ENCODE assay signal across 1 cellular context in the genomic region with DNA sequence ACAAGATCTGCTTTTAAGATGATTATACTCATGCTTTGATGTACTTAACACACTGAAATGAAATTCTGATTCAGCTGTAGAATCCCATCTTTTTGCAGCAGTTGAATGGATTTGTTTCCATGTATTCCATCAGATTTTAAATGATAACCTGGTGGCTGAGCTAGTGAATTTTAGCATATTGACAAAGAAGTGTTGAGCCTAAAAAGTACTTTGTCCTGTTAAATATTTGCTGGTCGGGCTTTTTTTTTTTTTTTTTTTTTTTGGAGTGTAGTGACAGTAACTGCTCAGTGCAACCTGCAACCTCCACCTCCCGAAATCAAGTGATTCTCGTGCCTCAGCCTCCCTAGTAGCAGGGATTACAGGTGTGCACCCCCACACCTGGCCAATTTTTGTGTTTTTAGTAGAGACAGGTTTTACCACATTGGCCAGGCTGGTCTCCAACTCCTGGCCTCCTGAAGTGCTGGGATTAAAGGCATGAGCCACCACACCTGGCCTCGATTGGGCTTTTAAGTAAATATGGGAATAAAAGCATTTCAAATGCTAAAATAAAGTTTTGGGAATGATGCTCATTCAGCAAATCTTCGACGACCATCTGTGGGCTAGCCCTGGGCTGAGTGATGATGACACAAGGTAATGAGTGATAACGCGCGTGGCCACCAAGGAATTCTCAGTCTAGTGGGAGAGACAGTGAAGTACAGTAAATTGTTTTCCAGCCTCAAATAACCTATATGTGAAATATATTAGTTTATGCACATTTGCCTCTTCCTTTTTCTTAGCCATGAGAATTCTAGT.
TF ChIP-seq lines count a peak whose summit lies in the region.

No MANE protein-coding gene starts in this region.

TF ChIP-seq in H1, 55 proteins besides CTCF, POLR2A, EP300 and RAD21:
- TF ChIP-seq CREB1 (IDR thresholded peaks at IDR 0.05) (no peak), JUN (IDR thresholded peaks at IDR 0.05; ENCODE audit: low read depth, low read length) (no peak), CHD1 (IDR thresholded peaks at IDR 0.05; ENCODE audit: low read depth, low read length) (no peak), CBX5 (IDR thresholded peaks at IDR 0.05; ENCODE audit: low read depth, low read length) (no peak), GTF2F1 (IDR thresholded peaks at IDR 0.05; ENCODE audit: borderline replicate concordance, low read depth, low read length) (no peak), RFX5 (IDR thresholded peaks at IDR 0.05; ENCODE audit: borderline replicate concordance, low read depth, low read length) (no peak), BACH1 (IDR thresholded peaks at IDR 0.05; ENCODE audit: low read length) (no peak), KDM5A (IDR thresholded peaks at IDR 0.05; ENCODE audit: low read length) (no peak), SAP30 (IDR thresholded peaks at IDR 0.05; ENCODE audit: insufficient read depth, insufficient replicate concordance, low read length) (no peak), SP4 (IDR thresholded peaks at IDR 0.05; ENCODE audit: low read length) (no peak), POU5F1 (IDR thresholded peaks at IDR 0.05; ENCODE audit: low read depth, low read length) (no peak), CTBP2 (IDR thresholded peaks at IDR 0.05; ENCODE audit: borderline replicate concordance, insufficient read depth, insufficient read length, low read length) (no peak), CHD2 (IDR thresholded peaks at IDR 0.05; ENCODE audit: low read length) (no peak), TAF7 (optimal IDR thresholded peaks at IDR 0.05; ENCODE audit: borderline replicate concordance, low read depth, low read length) (no peak), GABPA (IDR thresholded peaks at IDR 0.05; ENCODE audit: borderline replicate concordance, insufficient read depth, low read length) (no peak), CEBPB (IDR thresholded peaks at IDR 0.05; ENCODE audit: low read depth, low read length) (no peak), TEAD4 (IDR thresholded peaks at IDR 0.05; ENCODE audit: low read depth, low read length) (no peak)
- TF ChIP-seq, protein P1, sequence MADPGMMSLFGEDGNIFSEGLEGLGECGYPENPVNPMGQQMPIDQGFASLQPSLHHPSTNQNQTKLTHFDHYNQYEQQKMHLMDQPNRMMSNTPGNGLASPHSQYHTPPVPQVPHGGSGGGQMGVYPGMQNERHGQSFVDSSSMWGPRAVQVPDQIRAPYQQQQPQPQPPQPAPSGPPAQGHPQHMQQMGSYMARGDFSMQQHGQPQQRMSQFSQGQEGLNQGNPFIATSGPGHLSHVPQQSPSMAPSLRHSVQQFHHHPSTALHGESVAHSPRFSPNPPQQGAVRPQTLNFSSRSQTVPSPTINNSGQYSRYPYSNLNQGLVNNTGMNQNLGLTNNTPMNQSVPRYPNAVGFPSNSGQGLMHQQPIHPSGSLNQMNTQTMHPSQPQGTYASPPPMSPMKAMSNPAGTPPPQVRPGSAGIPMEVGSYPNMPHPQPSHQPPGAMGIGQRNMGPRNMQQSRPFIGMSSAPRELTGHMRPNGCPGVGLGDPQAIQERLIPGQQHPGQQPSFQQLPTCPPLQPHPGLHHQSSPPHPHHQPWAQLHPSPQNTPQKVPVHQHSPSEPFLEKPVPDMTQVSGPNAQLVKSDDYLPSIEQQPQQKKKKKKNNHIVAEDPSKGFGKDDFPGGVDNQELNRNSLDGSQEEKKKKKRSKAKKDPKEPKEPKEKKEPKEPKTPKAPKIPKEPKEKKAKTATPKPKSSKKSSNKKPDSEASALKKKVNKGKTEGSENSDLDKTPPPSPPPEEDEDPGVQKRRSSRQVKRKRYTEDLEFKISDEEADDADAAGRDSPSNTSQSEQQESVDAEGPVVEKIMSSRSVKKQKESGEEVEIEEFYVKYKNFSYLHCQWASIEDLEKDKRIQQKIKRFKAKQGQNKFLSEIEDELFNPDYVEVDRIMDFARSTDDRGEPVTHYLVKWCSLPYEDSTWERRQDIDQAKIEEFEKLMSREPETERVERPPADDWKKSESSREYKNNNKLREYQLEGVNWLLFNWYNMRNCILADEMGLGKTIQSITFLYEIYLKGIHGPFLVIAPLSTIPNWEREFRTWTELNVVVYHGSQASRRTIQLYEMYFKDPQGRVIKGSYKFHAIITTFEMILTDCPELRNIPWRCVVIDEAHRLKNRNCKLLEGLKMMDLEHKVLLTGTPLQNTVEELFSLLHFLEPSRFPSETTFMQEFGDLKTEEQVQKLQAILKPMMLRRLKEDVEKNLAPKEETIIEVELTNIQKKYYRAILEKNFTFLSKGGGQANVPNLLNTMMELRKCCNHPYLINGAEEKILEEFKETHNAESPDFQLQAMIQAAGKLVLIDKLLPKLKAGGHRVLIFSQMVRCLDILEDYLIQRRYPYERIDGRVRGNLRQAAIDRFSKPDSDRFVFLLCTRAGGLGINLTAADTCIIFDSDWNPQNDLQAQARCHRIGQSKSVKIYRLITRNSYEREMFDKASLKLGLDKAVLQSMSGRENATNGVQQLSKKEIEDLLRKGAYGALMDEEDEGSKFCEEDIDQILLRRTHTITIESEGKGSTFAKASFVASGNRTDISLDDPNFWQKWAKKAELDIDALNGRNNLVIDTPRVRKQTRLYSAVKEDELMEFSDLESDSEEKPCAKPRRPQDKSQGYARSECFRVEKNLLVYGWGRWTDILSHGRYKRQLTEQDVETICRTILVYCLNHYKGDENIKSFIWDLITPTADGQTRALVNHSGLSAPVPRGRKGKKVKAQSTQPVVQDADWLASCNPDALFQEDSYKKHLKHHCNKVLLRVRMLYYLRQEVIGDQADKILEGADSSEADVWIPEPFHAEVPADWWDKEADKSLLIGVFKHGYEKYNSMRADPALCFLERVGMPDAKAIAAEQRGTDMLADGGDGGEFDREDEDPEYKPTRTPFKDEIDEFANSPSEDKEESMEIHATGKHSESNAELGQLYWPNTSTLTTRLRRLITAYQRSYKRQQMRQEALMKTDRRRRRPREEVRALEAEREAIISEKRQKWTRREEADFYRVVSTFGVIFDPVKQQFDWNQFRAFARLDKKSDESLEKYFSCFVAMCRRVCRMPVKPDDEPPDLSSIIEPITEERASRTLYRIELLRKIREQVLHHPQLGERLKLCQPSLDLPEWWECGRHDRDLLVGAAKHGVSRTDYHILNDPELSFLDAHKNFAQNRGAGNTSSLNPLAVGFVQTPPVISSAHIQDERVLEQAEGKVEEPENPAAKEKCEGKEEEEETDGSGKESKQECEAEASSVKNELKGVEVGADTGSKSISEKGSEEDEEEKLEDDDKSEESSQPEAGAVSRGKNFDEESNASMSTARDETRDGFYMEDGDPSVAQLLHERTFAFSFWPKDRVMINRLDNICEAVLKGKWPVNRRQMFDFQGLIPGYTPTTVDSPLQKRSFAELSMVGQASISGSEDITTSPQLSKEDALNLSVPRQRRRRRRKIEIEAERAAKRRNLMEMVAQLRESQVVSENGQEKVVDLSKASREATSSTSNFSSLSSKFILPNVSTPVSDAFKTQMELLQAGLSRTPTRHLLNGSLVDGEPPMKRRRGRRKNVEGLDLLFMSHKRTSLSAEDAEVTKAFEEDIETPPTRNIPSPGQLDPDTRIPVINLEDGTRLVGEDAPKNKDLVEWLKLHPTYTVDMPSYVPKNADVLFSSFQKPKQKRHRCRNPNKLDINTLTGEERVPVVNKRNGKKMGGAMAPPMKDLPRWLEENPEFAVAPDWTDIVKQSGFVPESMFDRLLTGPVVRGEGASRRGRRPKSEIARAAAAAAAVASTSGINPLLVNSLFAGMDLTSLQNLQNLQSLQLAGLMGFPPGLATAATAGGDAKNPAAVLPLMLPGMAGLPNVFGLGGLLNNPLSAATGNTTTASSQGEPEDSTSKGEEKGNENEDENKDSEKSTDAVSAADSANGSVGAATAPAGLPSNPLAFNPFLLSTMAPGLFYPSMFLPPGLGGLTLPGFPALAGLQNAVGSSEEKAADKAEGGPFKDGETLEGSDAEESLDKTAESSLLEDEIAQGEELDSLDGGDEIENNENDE (IDR thresholded peaks at IDR 0.05; ENCODE audit: insufficient replicate concordance, low read length): no peak
- TF ChIP-seq, protein P2, sequence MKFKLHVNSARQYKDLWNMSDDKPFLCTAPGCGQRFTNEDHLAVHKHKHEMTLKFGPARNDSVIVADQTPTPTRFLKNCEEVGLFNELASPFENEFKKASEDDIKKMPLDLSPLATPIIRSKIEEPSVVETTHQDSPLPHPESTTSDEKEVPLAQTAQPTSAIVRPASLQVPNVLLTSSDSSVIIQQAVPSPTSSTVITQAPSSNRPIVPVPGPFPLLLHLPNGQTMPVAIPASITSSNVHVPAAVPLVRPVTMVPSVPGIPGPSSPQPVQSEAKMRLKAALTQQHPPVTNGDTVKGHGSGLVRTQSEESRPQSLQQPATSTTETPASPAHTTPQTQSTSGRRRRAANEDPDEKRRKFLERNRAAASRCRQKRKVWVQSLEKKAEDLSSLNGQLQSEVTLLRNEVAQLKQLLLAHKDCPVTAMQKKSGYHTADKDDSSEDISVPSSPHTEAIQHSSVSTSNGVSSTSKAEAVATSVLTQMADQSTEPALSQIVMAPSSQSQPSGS (IDR thresholded peaks at IDR 0.05; ENCODE audit: low read length): no peak
- TF ChIP-seq, protein P3, sequence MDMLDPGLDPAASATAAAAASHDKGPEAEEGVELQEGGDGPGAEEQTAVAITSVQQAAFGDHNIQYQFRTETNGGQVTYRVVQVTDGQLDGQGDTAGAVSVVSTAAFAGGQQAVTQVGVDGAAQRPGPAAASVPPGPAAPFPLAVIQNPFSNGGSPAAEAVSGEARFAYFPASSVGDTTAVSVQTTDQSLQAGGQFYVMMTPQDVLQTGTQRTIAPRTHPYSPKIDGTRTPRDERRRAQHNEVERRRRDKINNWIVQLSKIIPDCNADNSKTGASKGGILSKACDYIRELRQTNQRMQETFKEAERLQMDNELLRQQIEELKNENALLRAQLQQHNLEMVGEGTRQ (IDR thresholded peaks at IDR 0.05; ENCODE audit: low read length): no peak
TF ChIP-seq in H1: peak in this region for 0.
